ENCODE assay signal across 10 cellular contexts in the genomic region with DNA sequence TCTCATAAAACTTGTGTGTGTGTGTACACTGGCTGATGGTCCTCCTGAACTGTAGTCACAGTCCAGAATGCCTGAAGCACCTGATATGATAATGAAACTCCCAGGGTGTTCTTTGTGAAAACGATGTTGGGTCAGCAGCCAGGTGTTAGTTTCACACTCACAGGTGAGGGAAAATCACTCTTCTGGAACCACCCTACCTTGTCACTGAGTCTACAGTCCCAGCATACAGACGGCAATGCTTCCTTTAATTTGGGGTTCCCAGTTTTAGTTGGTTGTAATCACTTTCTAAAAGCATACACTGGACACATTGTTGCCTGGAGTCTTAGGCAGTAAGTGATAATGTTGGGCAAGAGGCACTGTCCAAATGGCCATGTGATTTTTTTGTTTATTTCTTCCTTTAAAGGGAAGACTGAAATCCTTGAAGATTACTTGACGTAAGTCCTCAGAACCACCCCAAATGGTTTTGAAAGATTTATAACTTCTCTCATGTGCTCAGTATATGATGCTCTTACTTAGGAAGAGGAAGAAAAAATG. TPM values are rescaled to one million over a fixed set of nuclear protein-coding genes. Genes with fewer than 3 reads are reported as not detected.
A peak's percentile ranks its signal among the peaks of the same experiment; 100 is the strongest.
DNase-seq lines count a peak whose midpoint lies in the region; ATAC-seq and TF ChIP-seq lines count a peak whose summit lies in the region.
"Had no signal": no experiment of that assay in that cellular context is flagged by ENCODE, and none has a peak within 500 bp of the region (broad histone marks: within the 10 kb centered on the region; RNA-seq: fewer than 3 reads in every experiment).

No MANE protein-coding gene starts in this region.

- H4K91ac ChIP-seq in neuronal stem cell (ENCODE audit: low read depth, low read length, poor library complexity): no peak overlapping the region

- H3K9ac ChIP-seq in neuronal stem cell (ENCODE audit: low read depth, low read length, poor library complexity): no peak overlapping the region

- H4K8ac ChIP-seq in neuronal stem cell (ENCODE audit: low read depth, low read length): no peak overlapping the region

- H2BK12ac ChIP-seq in neuronal stem cell (ENCODE audit: low read length): no peak overlapping the region

- no CpG with 5 or more reads among the region's 3 CpGs for WGBS in neuronal stem cell (ENCODE audit: extremely low coverage in 2 of 2, insufficient read length in 2 of 2, insufficient replicate concordance in 1 of 2), 2 donors

- peak; percentile 57 for DNase-seq in NCI-H748 (lab: John Stamatoyannopoulos, UW; ENCODE audit: unreplicated experiment)
- no peak for DNase-seq in NCI-H748 treated with DMSO at 0.1 percent for 48 hours (lab: John Stamatoyannopoulos, UW)
- DNase-seq in foreskin melanocyte: peak; percentile 91
- no peak for DNase-seq in upper lobe of right lung
- DNase-seq in neuronal stem cell (ENCODE audit: low spot score): no peak
- DNase-seq in CD8-positive, alpha-beta memory T cell: no peak
- DNase-seq in NCI-H2171 treated with DMSO at 0.1 percent for 48 hours (lab: John Stamatoyannopoulos, UW): no peak
- DNase-seq: ACHN had no signal

- H3K4me3 Mint-ChIP-seq in CD8-positive, alpha-beta memory T cell: no peak overlapping the region
- H3K4me3 Mint-ChIP-seq: activated naive CD4-positive, alpha-beta T cell treated with anti-CD3 and anti-CD28 coated beads, Interleukin-2, amount 50 U/mL, for 24 hours had no signal

- no peak overlapping the region for H3K4me3 ChIP-seq in upper lobe of right lung
- no peak overlapping the region for H3K4me3 ChIP-seq in neuronal stem cell (ENCODE audit: low read length in 2 of 2)
- no peak overlapping the region for H3K4me3 ChIP-seq in CD8-positive, alpha-beta memory T cell (ENCODE audit: low read length)

- CTCF ChIA-PET in CD8-positive, alpha-beta memory T cell (lab: Charles Lee): interaction anchor here (1.0 to 1.4 kb wide), 2 partner anchors 9 to 10 kb away, joined by 3 to 7 read pairs; no protein-coding TSS in a partner anchor

- peaks cover 0 to 11% of the 10 kb centered on the region in 2 donors for H3K27me3 Mint-ChIP-seq in CD8-positive, alpha-beta memory T cell
- H3K27me3 Mint-ChIP-seq: activated naive CD4-positive, alpha-beta T cell treated with anti-CD3 and anti-CD28 coated beads, Interleukin-2, amount 50 U/mL, for 24 hours had no signal

- peaks cover 63% of the 10 kb centered on the region for H3K4me1 ChIP-seq in upper lobe of right lung
- peaks cover 15 to 20% of the 10 kb centered on the region in 2 donors for H3K4me1 ChIP-seq in neuronal stem cell (ENCODE audit: control insufficient read depth in 2 of 2, insufficient read depth in 1 of 2, low read depth in 1 of 2, low read length in 2 of 2)
- peaks cover 30% of the 10 kb centered on the region for H3K4me1 ChIP-seq in CD8-positive, alpha-beta memory T cell (ENCODE audit: insufficient read depth, low read length)

- H3K36me3 Mint-ChIP-seq in CD8-positive, alpha-beta memory T cell: no peaks in the 10 kb centered on the region
- H3K36me3 Mint-ChIP-seq: activated naive CD4-positive, alpha-beta T cell treated with anti-CD3 and anti-CD28 coated beads, Interleukin-2, amount 50 U/mL, for 24 hours had no signal

- no peak overlapping the region for H3K14ac ChIP-seq in neuronal stem cell (ENCODE audit: low read length)

- peaks cover 10 to 15% (median 13%) of the 10 kb centered on the region in 3 donors for H3K4me1 Mint-ChIP-seq in CD8-positive, alpha-beta memory T cell

- no peak overlapping the region for H2BK120ac ChIP-seq in neuronal stem cell (ENCODE audit: low read depth, low read length)

- no peak overlapping the region for H3K18ac ChIP-seq in neuronal stem cell (ENCODE audit: low read length)

- no peaks in the 10 kb centered on the region for H3K9me3 Mint-ChIP-seq in CD8-positive, alpha-beta memory T cell
- H3K9me3 Mint-ChIP-seq: activated naive CD4-positive, alpha-beta T cell treated with anti-CD3 and anti-CD28 coated beads, Interleukin-2, amount 50 U/mL, for 24 hours had no signal

- TF ChIP-seq CTCF in upper lobe of right lung (IDR thresholded peaks at IDR 0.05): no peak

- H3K23ac ChIP-seq in neuronal stem cell (ENCODE audit: low read depth, low read length, poor library complexity): no peak overlapping the region

- H2BK15ac ChIP-seq in neuronal stem cell (ENCODE audit: low read length): no peak overlapping the region

- POLR2A ChIA-PET in CD8-positive, alpha-beta memory T cell (lab: Charles Lee): interaction anchor here (1.3 kb wide), 1 partner anchor 11 kb away, joined by 4 read pairs; no protein-coding TSS in a partner anchor

- H2AFZ ChIP-seq in neuronal stem cell (ENCODE audit: low read length): no peak overlapping the region

- H3K27ac Mint-ChIP-seq in CD8-positive, alpha-beta memory T cell: no peak overlapping the region
- H3K27ac Mint-ChIP-seq: activated naive CD4-positive, alpha-beta T cell treated with anti-CD3 and anti-CD28 coated beads, Interleukin-2, amount 50 U/mL, for 24 hours had no signal

- H2BK5ac ChIP-seq in neuronal stem cell (ENCODE audit: low read length): no peak overlapping the region

- intact Hi-C loops in upper lobe of right lung (cut with DNase I): no loop called here

- no peaks in the 10 kb centered on the region for H3K79me1 ChIP-seq in neuronal stem cell (ENCODE audit: low read depth, low read length)

- H3K27me3 ChIP-seq in upper lobe of right lung (no peaks in the 10 kb centered on the region), neuronal stem cell (ENCODE audit: control insufficient read depth in 3 of 3, insufficient read depth in 3 of 3, low read depth in 1 of 3, low read length in 3 of 3) (peaks cover 0 to 5% (median 0%) of the 10 kb centered on the region in 3 experiments)
- H3K27me3 ChIP-seq in CD8-positive, alpha-beta memory T cell (ENCODE audit: insufficient read depth, low read length, poor library complexity, severe bottlenecking): no peaks in the 10 kb centered on the region

- no peak overlapping the region for H3K4me2 ChIP-seq in neuronal stem cell (ENCODE audit: insufficient read depth, low read length, poor library complexity, severe bottlenecking)

- no peak overlapping the region for H3K4ac ChIP-seq in neuronal stem cell (ENCODE audit: low read length)

- no peaks in the 10 kb centered on the region for H3K36me3 ChIP-seq in upper lobe of right lung
- H3K36me3 ChIP-seq in neuronal stem cell (replicated peaks in 1 of 2; ENCODE audit: control insufficient read depth in 2 of 2, insufficient read depth in 2 of 2, low read length in 2 of 2): no peaks in the 10 kb centered on the region
- H3K36me3 ChIP-seq in CD8-positive, alpha-beta memory T cell (ENCODE audit: insufficient read depth, low read length): no peaks in the 10 kb centered on the region

- H3K27ac ChIP-seq in upper lobe of right lung (peak overlapping the region; percentile 71), neuronal stem cell (replicated peaks; ENCODE audit: low read length) (no peak overlapping the region)
- no peak overlapping the region for H3K27ac ChIP-seq in CD8-positive, alpha-beta memory T cell (ENCODE audit: low read depth, low read length)

- ATAC-seq in HG03457 (IDR thresholded peaks at IDR 0.05; ENCODE audit: unreplicated experiment) (peak; percentile 47), upper lobe of right lung (peak; percentile 68)

- H3K9me3 ChIP-seq in upper lobe of right lung (no peaks in the 10 kb centered on the region), neuronal stem cell (replicated peaks in 1 of 2; ENCODE audit: control insufficient read depth in 2 of 2, insufficient read depth in 1 of 2, low read depth in 1 of 2, low read length in 2 of 2) (no peaks in the 10 kb centered on the region)
- no peaks in the 10 kb centered on the region for H3K9me3 ChIP-seq in CD8-positive, alpha-beta memory T cell (ENCODE audit: low read length)

- H2AK5ac ChIP-seq in neuronal stem cell (ENCODE audit: low read depth, low read length): no peak overlapping the region

RNA-seq across cellular contexts. Expression of a gene that starts 18.2 kb away (rescaled TPM):
- total RNA-seq in upper lobe of right lung: 216 TPM
- 43.6 TPM for polyA plus RNA-seq in neuronal stem cell (2013, experiment 1 of 2)
- 43.0 TPM for polyA plus RNA-seq in neuronal stem cell (2013, experiment 2 of 2)
- 100 to 1,000 TPM; 125 to 132 TPM for total RNA-seq in CD8-positive, alpha-beta memory T cell
- 157 TPM for polyA plus RNA-seq in CD8-positive, alpha-beta memory T cell

RNA-seq across cellular contexts. Expression of a gene that starts 40.2 kb away (rescaled TPM):
- 22.6 TPM for total RNA-seq in upper lobe of right lung
- 36.6 TPM for polyA plus RNA-seq in neuronal stem cell (2013, experiment 1 of 2)
- polyA plus RNA-seq in neuronal stem cell (2013, experiment 2 of 2): 36.1 TPM
- total RNA-seq in CD8-positive, alpha-beta memory T cell: 10 to 100 TPM; 27.6 to 34.1 TPM
- polyA plus RNA-seq in CD8-positive, alpha-beta memory T cell: 20.1 TPM

Comparison
In these comparisons a context has a peak if more than half of its experiments do, and no peak if none do; other contexts are left out.
1. DNase-seq: peak in NCI-H748 (single experiment) and foreskin melanocyte (single experiment); none in NCI-H748 treated with DMSO at 0.1 percent for 48 hours (single experiment), upper lobe of right lung (single experiment), neuronal stem cell (single experiment), CD8-positive, alpha-beta memory T cell (0 of 5) and NCI-H2171 treated with DMSO at 0.1 percent for 48 hours (single experiment).